ENCODE assay signal across 15 cellular contexts in genomic region chr5:81391-82021, GRCh38. TPM values are rescaled to one million over a fixed set of nuclear protein-coding genes. Genes with fewer than 3 reads are reported as not detected.
DNase-seq lines count a peak whose midpoint lies in the region; ATAC-seq and TF ChIP-seq lines count a peak whose summit lies in the region.
"Had no signal": no experiment of that assay in that cellular context is flagged by ENCODE, and none has a peak within 500 bp of the region (broad histone marks: within the 10 kb centered on the region; RNA-seq: fewer than 3 reads in every experiment).

No MANE protein-coding gene starts in this region.

- H3K27ac Mint-ChIP-seq in glutamatergic neuron (ENCODE audit: unreplicated experiment) = no peak overlapping the region
- H3K27ac Mint-ChIP-seq in progenitor cell of endocrine pancreas = peak overlapping the region; percentile 73
- H3K27ac Mint-ChIP-seq: activated CD4-positive, alpha-beta memory T cell treated with anti-CD3 and anti-CD28 coated beads for 36 hours; CD14-positive monocyte had no signal

- H3K9me3 ChIP-seq in HEK293 (ENCODE audit: control insufficient read depth, insufficient read depth, low read depth, low read length) = no peaks in the 10 kb centered on the region
- H3K9me3 ChIP-seq: HAP-1 had no signal

- H3K4me1 ChIP-seq in HEK293 (ENCODE audit: control insufficient read depth, insufficient read depth, low read length) = no peaks in the 10 kb centered on the region

- peak; percentile 20 for DNase-seq in NCI-H345 treated with DMSO at 0.1 percent for 48 hours (lab: John Stamatoyannopoulos, UW; ENCODE audit: unreplicated experiment)
- DNase-seq in glutamatergic neuron = peak; percentile 18
- DNase-seq in progenitor cell of endocrine pancreas (ENCODE audit: low spot score, unreplicated experiment) = no peak
- DNase-seq in OCI-M2 (lab: John Stamatoyannopoulos, UW; ENCODE audit: unreplicated experiment) = no peak
- no peak for DNase-seq in activated gamma-delta T cell treated with Interleukin-2 at 50 U/mL for 16 hours
- DNase-seq: activated CD4-positive, alpha-beta memory T cell treated with anti-CD3 and anti-CD28 coated beads for 36 hours; effector memory CD4-positive, alpha-beta T cell; naive thymus-derived CD8-positive, alpha-beta T cell; NCI-H1092; OCI-M1; stimulated activated CD4-positive, alpha-beta T cell treated with anti-CD3 and anti-CD28 coated beads, Interleukin-1b, Interleukin-23, amount 100 ng/mL, for 48 hours had no signal

- no peaks in the 10 kb centered on the region for H3K36me3 ChIP-seq in HEK293 (ENCODE audit: control insufficient read depth in 2 of 2, insufficient read depth in 1 of 2, low read length in 2 of 2)
- H3K36me3 ChIP-seq: HAP-1 had no signal

- H3K27ac ChIP-seq in HEK293 (ENCODE audit: extremely low read depth, low read depth, low read length) = no peak overlapping the region

- H3K4me1 Mint-ChIP-seq in glutamatergic neuron (ENCODE audit: low read depth, unreplicated experiment) (peaks cover 33% of the 10 kb centered on the region), progenitor cell of endocrine pancreas (ENCODE audit: low read depth) (peaks cover 21% of the 10 kb centered on the region)
- H3K4me1 Mint-ChIP-seq: CD14-positive monocyte had no signal

- no peak overlapping the region for H3K4me3 ChIP-seq in HEK293 (ENCODE audit: low read depth, low read length)
- H3K4me3 ChIP-seq: HAP-1 had no signal

- ATAC-seq in HG03354 (IDR thresholded peaks at IDR 0.05; ENCODE audit: poor library complexity, severe bottlenecking, unreplicated experiment) = no peak
- ATAC-seq: naive thymus-derived CD8-positive, alpha-beta T cell had no signal

- H3K4me3 Mint-ChIP-seq in glutamatergic neuron (ENCODE audit: unreplicated experiment) (no peak overlapping the region), progenitor cell of endocrine pancreas (ENCODE audit: low read depth) (no peak overlapping the region)
- H3K4me3 Mint-ChIP-seq: activated CD4-positive, alpha-beta memory T cell treated with anti-CD3 and anti-CD28 coated beads for 36 hours; CD14-positive monocyte; naive thymus-derived CD8-positive, alpha-beta T cell had no signal

- H3K36me3 Mint-ChIP-seq in glutamatergic neuron (ENCODE audit: unreplicated experiment) = no peaks in the 10 kb centered on the region
- H3K36me3 Mint-ChIP-seq in progenitor cell of endocrine pancreas (ENCODE audit: insufficient read depth) = no peaks in the 10 kb centered on the region
- H3K36me3 Mint-ChIP-seq: CD14-positive monocyte; naive thymus-derived CD8-positive, alpha-beta T cell had no signal

- TF ChIP-seq CTCF in HEK293 (tag by site-specific recombination; IDR thresholded peaks at IDR 0.05) = no peak
- TF ChIP-seq CTCF in glutamatergic neuron (IDR thresholded peaks at IDR 0.05; ENCODE audit: partially characterized antibody, unreplicated experiment) = no peak
- TF ChIP-seq CTCF in progenitor cell of endocrine pancreas (IDR thresholded peaks at IDR 0.05; ENCODE audit: unreplicated experiment) = no peak

- CTCF ChIA-PET in HEK293 (lab: Yijun Ruan, JAX) = interaction anchor here (1.3 kb wide), 1 partner anchor 9 kb away, joined by 3 read pairs; no protein-coding TSS in a partner anchor

- H3K9me3 Mint-ChIP-seq in glutamatergic neuron (ENCODE audit: unreplicated experiment) = peaks cover 2% of the 10 kb centered on the region
- no peaks in the 10 kb centered on the region for H3K9me3 Mint-ChIP-seq in progenitor cell of endocrine pancreas (ENCODE audit: low read depth)

- peaks cover 5% of the 10 kb centered on the region for H3K27me3 Mint-ChIP-seq in glutamatergic neuron (ENCODE audit: unreplicated experiment)
- H3K27me3 Mint-ChIP-seq in progenitor cell of endocrine pancreas = peaks cover 12% of the 10 kb centered on the region

- POLR2A ChIA-PET in HEK293 (lab: Yijun Ruan, JAX) = no interaction called here

TF ChIP-seq in HEK293, 187 proteins besides CTCF, POLR2A, EP300 and RAD21:
- TF ChIP-seq SCRT2 (tag by site-specific recombination; IDR thresholded peaks at IDR 0.05) (peak; percentile 72), ZNF202 (tag by site-specific recombination; IDR thresholded peaks at IDR 0.05; ENCODE audit: borderline replicate concordance) (no peak), ZIC2 (tag by site-specific recombination; IDR thresholded peaks at IDR 0.05) (no peak; the same call in 1 of the 2 replicates), ZNF24 (tag by site-specific recombination; IDR thresholded peaks at IDR 0.05) (no peak)

RNA-seq across cellular contexts. Expression of gene PLEKHG4B, which starts 10.5 kb away (rescaled TPM):
- total RNA-seq in glutamatergic neuron (ENCODE audit: unreplicated experiment) (49.4 TPM), progenitor cell of endocrine pancreas (56.8 and 59.5 TPM in 2 replicates)
- total RNA-seq: activated CD4-positive, alpha-beta memory T cell treated with anti-CD3 and anti-CD28 coated beads for 36 hours; naive thymus-derived CD8-positive, alpha-beta T cell had no signal

Comparison
In these comparisons a context has a peak if more than half of its experiments do, and no peak if none do; other contexts are left out.
1. DNase-seq: peak in NCI-H345 treated with DMSO at 0.1 percent for 48 hours (single experiment) and glutamatergic neuron (single experiment); none in progenitor cell of endocrine pancreas (single experiment), OCI-M2 (single experiment) and activated gamma-delta T cell treated with Interleukin-2 at 50 U/mL for 16 hours (single experiment).